In the genomic region with DNA sequence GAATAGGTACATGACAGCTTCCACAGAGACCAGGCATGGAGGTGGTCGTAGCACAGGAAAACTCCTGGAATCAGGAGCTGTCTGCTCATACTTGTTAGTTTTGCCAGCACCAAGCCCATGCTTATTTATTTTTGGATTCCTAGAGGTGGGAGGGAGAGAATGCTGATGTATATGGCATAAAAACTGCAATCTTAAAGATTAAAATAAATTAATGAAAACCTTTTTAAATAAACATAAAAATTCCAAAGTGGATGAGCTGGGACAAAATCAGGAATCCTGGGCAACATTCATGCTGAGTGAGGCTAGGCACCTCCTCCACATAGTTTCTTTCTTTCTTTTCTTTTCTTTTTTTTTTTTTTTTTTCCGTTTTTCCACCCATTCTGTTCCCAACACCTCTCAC, we compare ENCODE assay signal across 34 cellular contexts. TPM values are rescaled to one million over a fixed set of nuclear protein-coding genes. Genes with fewer than 3 reads are reported as not detected.
"Had no signal": no experiment of that assay in that cellular context is flagged by ENCODE, and none has a peak within 500 bp of the region (broad histone marks: within the 10 kb centered on the region; RNA-seq: fewer than 3 reads in every experiment).

No MANE protein-coding gene starts in this region.

- H3K4me3 ChIP-seq: left lung, lower lobe of right lung, mucosa of descending colon, ovary, right atrium auricular region, right lobe of liver, smooth muscle cell, tibial nerve, uterus had no signal

- ATAC-seq: left colon; left lung; lower lobe of right lung; mucosa of descending colon; naive thymus-derived CD4-positive, alpha-beta T cell; natural killer cell treated with Interleukin-12 subunit alpha and Interleukin-12 subunit beta and Interleukin-15 and Interleukin-18, amount 100 ng/mL, for 72 hours; right lobe of liver; stimulated activated memory B cell treated with anti-CD40 and anti-IgM and Interleukin-4, amounts not matched to agents 10 μg/mL and 1 μg/mL and 100 μg/mL, for 72 hours; stimulated activated naive CD8-positive, alpha-beta T cell treated with anti-CD3 and anti-CD28 coated beads, Interleukin-15, amount 100 ng/mL, for 72 hours had no signal

- DNase-seq: hippocampal formation; left colon; left lung; lower lobe of right lung; mammary epithelial cell; mesenchymal stem cell; midbrain; mucosa of descending colon; naive thymus-derived CD4-positive, alpha-beta T cell; ovary; right lobe of liver; stimulated activated CD4-positive, alpha-beta T cell treated with anti-CD3 and anti-CD28 coated beads, Interleukin-1b, Interleukin-23, amount 100 ng/mL, for 48 hours; stimulated activated CD4-positive, alpha-beta T cell treated with anti-CD3 and anti-CD28 coated beads, Interleukin-2, amount 100 ng/mL, for 48 hours; stimulated activated CD4-positive, alpha-beta T cell treated with anti-CD3 and anti-CD28 coated beads, Interleukin-4, amount 100 ng/mL, for 4 hours; stimulated activated CD8-positive, alpha-beta memory T cell treated with anti-CD3 and anti-CD28 coated beads, Interleukin-4, amount 100 ng/mL, for 48 hours; stimulated activated naive CD4-positive, alpha-beta T cell treated with Interleukin-2 at 50 U/mL for 16 hours; stimulated activated naive CD8-positive, alpha-beta T cell treated with anti-CD3 and anti-CD28 coated beads, Interleukin-15, amount 100 ng/mL, for 72 hours; substantia nigra; uterus had no signal

- H3K36me3 ChIP-seq: left lung, lower lobe of right lung, ovary, right atrium auricular region, right lobe of liver, tibial nerve, uterus had no signal

- H3K27ac Mint-ChIP-seq: naive thymus-derived CD4-positive, alpha-beta T cell; natural killer cell treated with Interleukin-12 subunit alpha and Interleukin-12 subunit beta and Interleukin-15 and Interleukin-18, amount 100 ng/mL, for 72 hours; progenitor cell of endocrine pancreas; stimulated activated memory B cell treated with anti-CD40 and anti-IgM and Interleukin-4, amounts not matched to agents 10 μg/mL and 1 μg/mL and 100 μg/mL, for 72 hours; stimulated activated naive CD8-positive, alpha-beta T cell treated with anti-CD3 and anti-CD28 coated beads, Interleukin-15, amount 100 ng/mL, for 72 hours; type B pancreatic cell had no signal

- H3K27me3 ChIP-seq: left lung, ovary, right atrium auricular region, right lobe of liver, tibial nerve, uterus had no signal

- H3K36me3 Mint-ChIP-seq: natural killer cell treated with Interleukin-12 subunit alpha and Interleukin-12 subunit beta and Interleukin-15 and Interleukin-18, amount 100 ng/mL, for 72 hours; stimulated activated memory B cell treated with anti-CD40 and anti-IgM and Interleukin-4, amounts not matched to agents 10 μg/mL and 1 μg/mL and 100 μg/mL, for 72 hours; type B pancreatic cell had no signal

- H3K4me3 Mint-ChIP-seq: naive thymus-derived CD4-positive, alpha-beta T cell; natural killer cell treated with Interleukin-12 subunit alpha and Interleukin-12 subunit beta and Interleukin-15 and Interleukin-18, amount 100 ng/mL, for 72 hours; stimulated activated memory B cell treated with anti-CD40 and anti-IgM and Interleukin-4, amounts not matched to agents 10 μg/mL and 1 μg/mL and 100 μg/mL, for 72 hours; stimulated activated naive CD8-positive, alpha-beta T cell treated with anti-CD3 and anti-CD28 coated beads, Interleukin-15, amount 100 ng/mL, for 72 hours; type B pancreatic cell had no signal

- H3K9me3 Mint-ChIP-seq: natural killer cell treated with Interleukin-12 subunit alpha and Interleukin-12 subunit beta and Interleukin-15 and Interleukin-18, amount 100 ng/mL, for 72 hours; stimulated activated memory B cell treated with anti-CD40 and anti-IgM and Interleukin-4, amounts not matched to agents 10 μg/mL and 1 μg/mL and 100 μg/mL, for 72 hours; type B pancreatic cell had no signal

- H3K27me3 Mint-ChIP-seq: naive thymus-derived CD4-positive, alpha-beta T cell; stimulated activated naive CD8-positive, alpha-beta T cell treated with anti-CD3 and anti-CD28 coated beads, Interleukin-15, amount 100 ng/mL, for 72 hours; type B pancreatic cell had no signal

- H3K4me1 Mint-ChIP-seq: stimulated activated memory B cell treated with anti-CD40 and anti-IgM and Interleukin-4, amounts not matched to agents 10 μg/mL and 1 μg/mL and 100 μg/mL, for 72 hours had no signal

RNA-seq across cellular contexts. Expression of gene RTP2, which starts 57.2 kb away (rescaled TPM):
- total RNA-seq: left colon; left lung; liver; lower lobe of right lung; mammary epithelial cell; mucosa of descending colon; myocyte; naive thymus-derived CD4-positive, alpha-beta T cell; natural killer cell treated with Interleukin-12 subunit alpha and Interleukin-12 subunit beta and Interleukin-15 and Interleukin-18, amount 100 ng/mL, for 72 hours; omental fat pad; ovary; progenitor cell of endocrine pancreas; pulmonary artery endothelial cell; renal cortical epithelial cell; right atrium auricular region; right lobe of liver; skeletal muscle tissue; smooth muscle cell; temporal lobe; tibial nerve; ureter; uterus had no signal
